ENCODE assay signal across 8 cellular contexts in genomic region chr15:34987182-34987488, GRCh38. TPM values are rescaled to one million over a fixed set of nuclear protein-coding genes. Genes with fewer than 3 reads are reported as not detected.
DNase-seq lines count a peak whose midpoint lies in the region; ATAC-seq, FAIRE-seq and TF ChIP-seq lines count a peak whose summit lies in the region.

No MANE protein-coding gene starts in this region.

- peak overlapping the region; percentile 98 for H3K9ac ChIP-seq in astrocyte (ENCODE audit: low read length)

- H3K36me3 Mint-ChIP-seq in astrocyte (ENCODE audit: low read depth, unreplicated experiment) = no peaks in the 10 kb centered on the region

- H3K9me3 Mint-ChIP-seq in astrocyte (ENCODE audit: unreplicated experiment) = no peaks in the 10 kb centered on the region

- no peak for DNase-seq in heart right ventricle
- no peak for DNase-seq in left ventricle myocardium superior
- no peak for DNase-seq in astrocyte (ENCODE audit: low read depth)
- DNase-seq in lower lobe of right lung = no peak
- no peak for DNase-seq in retina
- DNase-seq in NCI-H1092 treated with DMSO at 0.1 percent for 48 hours (lab: John Stamatoyannopoulos, UW) = no peak
- no peak for DNase-seq in stimulated activated CD4-positive, alpha-beta T cell treated with anti-CD3 and anti-CD28 coated beads, Interleukin-2, amount 100 ng/mL, for 24 hours

- H3K4me1 ChIP-seq in heart right ventricle (peaks cover 7 to 48% (median 40%) of the 10 kb centered on the region in 9 donors), astrocyte (ENCODE audit: insufficient read depth, low read length) (peaks cover 17% of the 10 kb centered on the region), lower lobe of right lung (peaks cover 35% of the 10 kb centered on the region), urinary bladder (ENCODE audit: insufficient read depth) (no peaks in the 10 kb centered on the region)

- ATAC-seq in heart right ventricle = no peak
- ATAC-seq in left ventricle myocardium superior = no peak
- ATAC-seq in lower lobe of right lung = no peak

- H3K4me3 Mint-ChIP-seq in astrocyte (ENCODE audit: unreplicated experiment) = peak overlapping the region; percentile 99

- H3K4me3 ChIP-seq in heart right ventricle = peak overlapping the region; percentile 54 to 98 (median 89)
- peak overlapping the region; percentile 91 for H3K4me3 ChIP-seq in astrocyte (ENCODE audit: insufficient read depth, low read depth, low read length)
- peak overlapping the region; percentile 98 for H3K4me3 ChIP-seq in lower lobe of right lung
- peak overlapping the region; percentile 92 for H3K4me3 ChIP-seq in urinary bladder (ENCODE audit: low read depth, low read length)

- H3K27ac ChIP-seq in heart right ventricle (peak overlapping the region in 8 of 10 donors; percentile 96 to 100 (median 99)), astrocyte (ENCODE audit: low read depth, low read length) (peak overlapping the region; percentile 98), lower lobe of right lung (peak overlapping the region; percentile 99), urinary bladder (ENCODE audit: low read depth) (no peak overlapping the region)

- no peak for FAIRE-seq in astrocyte (lab: Jason Lieb, UNC)

- H3K9me3 ChIP-seq in heart right ventricle = no peaks in the 10 kb centered on the region
- no peaks in the 10 kb centered on the region for H3K9me3 ChIP-seq in astrocyte (ENCODE audit: insufficient read depth, low read depth, low read length)
- no peaks in the 10 kb centered on the region for H3K9me3 ChIP-seq in lower lobe of right lung

- 8 to 11% methylated on average over 4 of the region's 4 CpGs for WGBS in heart right ventricle, 2 donors
- WGBS in urinary bladder = 15% methylated on average over 4 of the region's 4 CpGs

- peak overlapping the region; percentile 94 for H3K4me2 ChIP-seq in astrocyte (ENCODE audit: low read length)

- H3K4me1 Mint-ChIP-seq in astrocyte (ENCODE audit: low read depth, unreplicated experiment) = peaks cover 14% of the 10 kb centered on the region

- H3K27me3 Mint-ChIP-seq in astrocyte (ENCODE audit: low read depth, unreplicated experiment) = no peaks in the 10 kb centered on the region

- H3K27me3 ChIP-seq in heart right ventricle (no peaks in the 10 kb centered on the region), astrocyte (ENCODE audit: insufficient read depth, low read length) (no peaks in the 10 kb centered on the region), lower lobe of right lung (ENCODE audit: low read depth) (no peaks in the 10 kb centered on the region)

- H2AFZ ChIP-seq in astrocyte (ENCODE audit: low read depth, low read length) = no peak overlapping the region

- H3K36me3 ChIP-seq in heart right ventricle (peaks cover 0 to 32% (median 12%) of the 10 kb centered on the region in 9 donors), astrocyte (ENCODE audit: insufficient read depth, low read length) (peaks cover 13% of the 10 kb centered on the region), lower lobe of right lung (peaks cover 21% of the 10 kb centered on the region), urinary bladder (ENCODE audit: insufficient read depth) (no peaks in the 10 kb centered on the region)

- TF ChIP-seq CTCF in heart right ventricle (IDR thresholded peaks at IDR 0.05) (no peak), astrocyte (IDR thresholded peaks at IDR 0.05; ENCODE audit: insufficient read depth, low read depth, low read length) (no peak), lower lobe of right lung (IDR thresholded peaks at IDR 0.05) (no peak)

- peak overlapping the region; percentile 97 for H3K27ac Mint-ChIP-seq in astrocyte (ENCODE audit: unreplicated experiment)

- peaks cover 22% of the 10 kb centered on the region for H4K20me1 ChIP-seq in astrocyte (ENCODE audit: insufficient read depth, low read length)

- intact Hi-C loops in heart right ventricle (cut with DNase I) (no loop called here), left ventricle myocardium superior (cut with micrococcal nuclease) (no loop called here), lower lobe of right lung (cut with DNase I) (no loop called here)

- H3K79me2 ChIP-seq in astrocyte (ENCODE audit: insufficient read depth, low read length) = peaks cover 54% of the 10 kb centered on the region

RNA-seq across cellular contexts. Expression of gene ZNF770, which starts 1.0 kb away (rescaled TPM):
- total RNA-seq in heart right ventricle (10 to 100 TPM; 27.3 to 52.7 (median 40.5) TPM), left ventricle myocardium superior (57.1 TPM), astrocyte (43.2 and 43.3 TPM in 2 replicates), lower lobe of right lung (29.7 TPM), urinary bladder (68.4 TPM)
- polyA plus RNA-seq in heart right ventricle (10 to 100 TPM in 1 of 2 donors, 1 to 10 TPM in 1; 8.7 to 15.2 TPM), urinary bladder (17.3 TPM)

RNA-seq across cellular contexts. Expression of gene AQR, which starts 17.6 kb away (rescaled TPM):
- total RNA-seq in heart right ventricle (10 to 100 TPM in 8 of 10 donors, 1 to 10 TPM in 2; 9.4 to 14.6 (median 10.8) TPM), left ventricle myocardium superior (11.0 TPM), astrocyte (24.0 and 27.2 TPM in 2 replicates), lower lobe of right lung (32.4 TPM), urinary bladder (52.3 TPM)
- polyA plus RNA-seq in heart right ventricle (10 to 100 TPM in 1 of 2 donors, 1 to 10 TPM in 1; 6.5 to 11.4 TPM), urinary bladder (9.9 TPM)
